18 cellular contexts compared by ENCODE assay signal in genomic region chr7:147971606-147972005, GRCh38.
DNase-seq lines count a peak whose midpoint lies in the region; ATAC-seq and TF ChIP-seq lines count a peak whose summit lies in the region.
"Had no signal": no experiment of that assay in that cellular context is flagged by ENCODE, and none has a peak within 500 bp of the region (broad histone marks: within the 10 kb centered on the region; RNA-seq: fewer than 3 reads in every experiment).

No MANE protein-coding gene starts in this region.

- H3K9me3 ChIP-seq in adipocyte (ENCODE audit: control insufficient read depth, low read length) (no peaks in the 10 kb centered on the region), osteoblast (ENCODE audit: low read depth, low read length) (no peaks in the 10 kb centered on the region)
- H3K9me3 ChIP-seq: A549; BLaER1 treated with 17β-estradiol and CSF1 and Interleukin-3, amounts not matched to agents 10 nM and 100 nM; Caco-2 had no signal

- no peak overlapping the region for H3K9ac ChIP-seq in adipocyte (ENCODE audit: low read length)
- H3K9ac ChIP-seq: BLaER1 treated with 17β-estradiol and CSF1 and Interleukin-3, amounts not matched to agents 10 nM and 100 nM had no signal

- no peak for TF ChIP-seq CTCF in osteoblast (IDR thresholded peaks at IDR 0.05; ENCODE audit: extremely low read depth, low read depth, low read length)

- DNase-seq in adipocyte (ENCODE audit: low read depth) (peak; percentile 2), inferior parietal cortex (ENCODE audit: extremely low spot score) (peak; percentile 53), osteoblast (ENCODE audit: insufficient read length, low spot score, missing footprints) (peak; percentile 46), superior temporal gyrus (ENCODE audit: extremely low spot score) (peak; percentile 58), NCI-H82 (lab: John Stamatoyannopoulos, UW) (no peak), NCI-H1694 (lab: John Stamatoyannopoulos, UW) (no peak)
- DNase-seq: AML-193; Caco-2; Calu3; CD4-positive, alpha-beta T cell; CD8-positive, alpha-beta T cell; DMS79 treated with DMSO at 0.1 percent for 48 hours; GF-D8 had no signal

- no peaks in the 10 kb centered on the region for H4K20me1 ChIP-seq in osteoblast (ENCODE audit: insufficient read depth, low read length)
- H4K20me1 ChIP-seq: BLaER1 treated with 17β-estradiol and CSF1 and Interleukin-3, amounts not matched to agents 10 nM and 100 nM had no signal

- H3K79me2 ChIP-seq in osteoblast (ENCODE audit: insufficient read depth, low read length) = no peaks in the 10 kb centered on the region

- no peak for ATAC-seq in GM18873 (IDR thresholded peaks at IDR 0.05; ENCODE audit: low FRiP score, unreplicated experiment)
- ATAC-seq: A549; CD8-positive, alpha-beta T cell had no signal

- H3K4me3 ChIP-seq in adipocyte (ENCODE audit: low read length) (no peak overlapping the region), osteoblast (ENCODE audit: insufficient read depth, low read length) (no peak overlapping the region)
- H3K4me3 ChIP-seq: A549; BLaER1 treated with 17β-estradiol and CSF1 and Interleukin-3, amounts not matched to agents 10 nM and 100 nM had no signal

- no peaks in the 10 kb centered on the region for H3K36me3 ChIP-seq in adipocyte (ENCODE audit: control insufficient read depth, insufficient read depth, low read length, severe bottlenecking)
- no peaks in the 10 kb centered on the region for H3K36me3 ChIP-seq in osteoblast (ENCODE audit: insufficient read depth, low read length)
- H3K36me3 ChIP-seq: BLaER1 treated with 17β-estradiol and CSF1 and Interleukin-3, amounts not matched to agents 10 nM and 100 nM had no signal

- no peak overlapping the region for H3K27ac ChIP-seq in osteoblast (ENCODE audit: low read depth, low read length)
- H3K27ac ChIP-seq: 22Rv1, A549, C4-2B had no signal

- H3K4me2 ChIP-seq in osteoblast (ENCODE audit: insufficient read depth, low read length) = no peak overlapping the region
- H3K4me2 ChIP-seq: A549 had no signal

- H3K4me1 ChIP-seq in adipocyte (ENCODE audit: control insufficient read depth, insufficient read depth, low read length) (no peaks in the 10 kb centered on the region), osteoblast (ENCODE audit: insufficient read depth, low read length) (no peaks in the 10 kb centered on the region)
- H3K4me1 ChIP-seq: A549, Caco-2 had no signal

- no peak overlapping the region for H2AFZ ChIP-seq in osteoblast (ENCODE audit: low read length)

- H3K27me3 ChIP-seq in adipocyte (replicated peaks; ENCODE audit: control insufficient read depth, insufficient read depth, low read length) = no peaks in the 10 kb centered on the region
- no peaks in the 10 kb centered on the region for H3K27me3 ChIP-seq in osteoblast (ENCODE audit: insufficient read depth, low read length)
- H3K27me3 ChIP-seq: BLaER1 treated with 17β-estradiol and CSF1 and Interleukin-3, amounts not matched to agents 10 nM and 100 nM had no signal

Comparison
In these comparisons a context has a peak if more than half of its experiments do, and no peak if none do; other contexts are left out.
1. DNase-seq: peak in adipocyte (single experiment), inferior parietal cortex (single experiment), osteoblast (single experiment) and superior temporal gyrus (single experiment); none in NCI-H82 (single experiment) and NCI-H1694 (single experiment).